1 cellular context compared by ENCODE assay signal in genomic region chr11:78190871-78191538, GRCh38.
TF ChIP-seq lines count a peak whose summit lies in the region.

No MANE protein-coding gene starts in this region.

TF ChIP-seq in HepG2, 621 proteins besides CTCF, POLR2A, EP300 and RAD21 (continues in another document):
- TF ChIP-seq NFYC (CRISPR knock-in tag; IDR thresholded peaks at IDR 0.05), result no peak
- 0 out of 2 replicates have a peak, but pooled peaks have one; percentile 21 for TF ChIP-seq ZNF263 (CRISPR knock-in tag; IDR thresholded peaks at IDR 0.05)
- no peak for TF ChIP-seq NFKBIZ (CRISPR knock-in tag; IDR thresholded peaks at IDR 0.05)
- no peak for TF ChIP-seq ZNF720 (CRISPR knock-in tag; IDR thresholded peaks at IDR 0.05)
- TF ChIP-seq ATF4 (CRISPR knock-in tag; IDR thresholded peaks at IDR 0.05), result no peak
- peak; percentile 76; the same call in 1 of the 2 replicates for TF ChIP-seq ZSCAN21 (CRISPR knock-in tag; IDR thresholded peaks at IDR 0.05; ENCODE audit: borderline replicate concordance)
- no peak for TF ChIP-seq SSRP1 (CRISPR knock-in tag; IDR thresholded peaks at IDR 0.05)
- no peak for TF ChIP-seq ZNF691 (CRISPR knock-in tag; IDR thresholded peaks at IDR 0.05; ENCODE audit: borderline replicate concordance, low read depth)
- TF ChIP-seq IRF2 (CRISPR knock-in tag; IDR thresholded peaks at IDR 0.05), result no peak
- no peak for TF ChIP-seq FUBP1 (CRISPR knock-in tag; IDR thresholded peaks at IDR 0.05; ENCODE audit: borderline replicate concordance)
- peak; percentile 66; the same call in 1 of the 2 replicates for TF ChIP-seq ZNF572 (CRISPR knock-in tag; IDR thresholded peaks at IDR 0.05)
- TF ChIP-seq TEAD3 (CRISPR knock-in tag; optimal IDR thresholded peaks at IDR 0.05; ENCODE audit: borderline replicate concordance), result no peak
- no peak for TF ChIP-seq DR1 (CRISPR knock-in tag; IDR thresholded peaks at IDR 0.05)
- peak; percentile 67 for TF ChIP-seq PAXIP1 (CRISPR knock-in tag; conservative IDR thresholded peaks at IDR 0.05)
- no peak for TF ChIP-seq ZNF3 (CRISPR knock-in tag; IDR thresholded peaks at IDR 0.05)
- TF ChIP-seq TBX2 (CRISPR knock-in tag; IDR thresholded peaks at IDR 0.05; ENCODE audit: borderline replicate concordance), result 0 out of 2 replicates have a peak, but pooled peaks have one; percentile 16
- no peak for TF ChIP-seq ZNF503 (CRISPR knock-in tag; IDR thresholded peaks at IDR 0.05)
- no peak for TF ChIP-seq ZBED4 (CRISPR knock-in tag; IDR thresholded peaks at IDR 0.05; ENCODE audit: borderline replicate concordance)
- TF ChIP-seq ZNF687 (CRISPR knock-in tag; IDR thresholded peaks at IDR 0.05), result peak; percentile 67
- no peak for TF ChIP-seq ZNF329 (CRISPR knock-in tag; IDR thresholded peaks at IDR 0.05; ENCODE audit: low read depth)
- no peak for TF ChIP-seq ZNF879 (CRISPR knock-in tag; IDR thresholded peaks at IDR 0.05)
- no peak for TF ChIP-seq CEBPB (IDR thresholded peaks at IDR 0.05; ENCODE audit: borderline replicate concordance, low read depth, low read length)
- no peak for TF ChIP-seq MED13 (CRISPR knock-in tag; IDR thresholded peaks at IDR 0.05)
- no peak for TF ChIP-seq FLYWCH1 (CRISPR knock-in tag; IDR thresholded peaks at IDR 0.05)
- no peak for TF ChIP-seq SOX5 (CRISPR knock-in tag; IDR thresholded peaks at IDR 0.05; ENCODE audit: borderline replicate concordance)
- no peak for TF ChIP-seq ETS1 (CRISPR knock-in tag; IDR thresholded peaks at IDR 0.05)
- TF ChIP-seq ZNF589 (CRISPR knock-in tag; conservative IDR thresholded peaks at IDR 0.05), result no peak
- no peak for TF ChIP-seq JUND (CRISPR knock-in tag; IDR thresholded peaks at IDR 0.05)
- no peak for TF ChIP-seq ISX (CRISPR knock-in tag; conservative IDR thresholded peaks at IDR 0.05)
- TF ChIP-seq KDM5B (CRISPR knock-in tag; IDR thresholded peaks at IDR 0.05; ENCODE audit: borderline replicate concordance), result peak; percentile 35; the same call in 1 of the 2 replicates
- no peak for TF ChIP-seq ZNF607 (CRISPR knock-in tag; IDR thresholded peaks at IDR 0.05; ENCODE audit: borderline replicate concordance)
- no peak for TF ChIP-seq ZBTB8A (CRISPR knock-in tag; IDR thresholded peaks at IDR 0.05; ENCODE audit: borderline replicate concordance, low read depth)
- no peak for TF ChIP-seq NKX3-1 (CRISPR knock-in tag; IDR thresholded peaks at IDR 0.05)
- TF ChIP-seq ZNF547 (CRISPR knock-in tag; IDR thresholded peaks at IDR 0.05), result 0 out of 2 replicates have a peak, but pooled peaks have one; percentile 53
- TF ChIP-seq ARID3A (IDR thresholded peaks at IDR 0.05; ENCODE audit: low read depth, low read length), result no peak
- TF ChIP-seq FOXA1 (IDR thresholded peaks at IDR 0.05), result no peak
- TF ChIP-seq FOXA1 (CRISPR knock-in tag; IDR thresholded peaks at IDR 0.05), result peak; percentile 61
- TF ChIP-seq POLR2AphosphoS5 (IDR thresholded peaks at IDR 0.05; ENCODE audit: low read depth, low read length), result no peak
- TF ChIP-seq GABPA (IDR thresholded peaks at IDR 0.05; ENCODE audit: low read depth, low read length), result no peak
- no peak for TF ChIP-seq GABPA (CRISPR knock-in tag; IDR thresholded peaks at IDR 0.05; ENCODE audit: low read depth)
- TF ChIP-seq DDIT3 (CRISPR knock-in tag; IDR thresholded peaks at IDR 0.05), result no peak
- no peak for TF ChIP-seq ZBTB20 (CRISPR knock-in tag; IDR thresholded peaks at IDR 0.05; ENCODE audit: borderline replicate concordance, low read depth)
- peak; percentile 90 for TF ChIP-seq HNF4A (CRISPR knock-in tag; IDR thresholded peaks at IDR 0.05)
- TF ChIP-seq KDM5A (IDR thresholded peaks at IDR 0.05; ENCODE audit: borderline replicate concordance, low read length), result no peak
